ENCODE assay signal across 8 cellular contexts in the genomic region with DNA sequence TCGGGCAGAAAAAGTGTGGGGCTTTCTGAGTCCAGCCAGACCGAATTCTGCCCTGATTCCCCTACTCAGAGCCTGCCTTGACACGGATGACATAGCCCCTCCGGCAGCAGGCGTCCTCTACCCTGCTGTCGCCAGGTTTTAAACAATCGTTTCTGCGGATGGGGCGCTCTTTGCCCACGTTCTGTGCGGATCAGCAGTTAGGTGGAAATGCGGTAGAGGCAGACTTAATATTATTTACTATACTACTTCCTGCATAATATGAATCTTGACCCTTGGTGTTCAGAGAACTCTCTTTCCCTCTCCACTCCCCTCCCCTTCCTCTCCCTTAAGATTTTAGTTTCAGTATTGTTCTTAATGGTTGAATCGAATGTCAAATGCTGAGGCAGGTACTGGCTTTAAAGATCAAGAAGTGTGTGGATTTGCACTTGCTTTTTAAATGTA. TPM values are rescaled to one million over a fixed set of nuclear protein-coding genes. Genes with fewer than 3 reads are reported as not detected.
DNase-seq lines count a peak whose midpoint lies in the region; ATAC-seq, FAIRE-seq and TF ChIP-seq lines count a peak whose summit lies in the region.

No MANE protein-coding gene starts in this region.

- 31 to 41% methylated on average over 13 of the region's 13 CpGs for WGBS in upper lobe of left lung, 2 donors

- TF ChIP-seq POLR2A in upper lobe of left lung (IDR thresholded peaks at IDR 0.05) (peak in 1 of 4 donors; percentile 31), H54 (IDR thresholded peaks at IDR 0.05; ENCODE audit: low read depth, low read length) (no peak)

- no peaks in the 10 kb centered on the region for H3K36me3 ChIP-seq in iPS-18a (ENCODE audit: control insufficient read depth, low read depth, low read length)
- H3K36me3 ChIP-seq in upper lobe of left lung, result no peaks in the 10 kb centered on the region

- no peaks in the 10 kb centered on the region; the same call in 1 of the 2 replicates for H3K9me3 Mint-ChIP-seq in HFFc6

- no peak overlapping the region for H3K27ac ChIP-seq in iPS-18a (ENCODE audit: low read length)
- peak overlapping the region; percentile 61 to 88 (median 82) for H3K27ac ChIP-seq in upper lobe of left lung

- ATAC-seq in GM21786 (IDR thresholded peaks at IDR 0.05; ENCODE audit: unreplicated experiment) (peak; percentile 29), upper lobe of left lung (ENCODE audit: low FRiP score in 2 of 2) (no peak)

- no peak overlapping the region for H3K9ac ChIP-seq in iPS-18a (ENCODE audit: low read length)

- 0 out of 2 replicates have a peak, but pooled peaks have one; percentile 13 for TF ChIP-seq CTCF in GM12875 (IDR thresholded peaks at IDR 0.05; ENCODE audit: borderline replicate concordance, insufficient read depth, low read depth, low read length)
- no peak for TF ChIP-seq CTCF in upper lobe of left lung (IDR thresholded peaks at IDR 0.05)
- no peak for TF ChIP-seq CTCF in HFFc6 (IDR thresholded peaks at IDR 0.05)

- no peak for TF ChIP-seq EP300 in upper lobe of left lung (IDR thresholded peaks at IDR 0.05)

- H3K4me1 ChIP-seq in iPS-18a (ENCODE audit: control insufficient read depth, low read depth, low read length) (peaks cover 63% of the 10 kb centered on the region), upper lobe of left lung (peaks cover 37 to 87% (median 56%) of the 10 kb centered on the region in 4 donors)

- peak overlapping the region; percentile 87 for H3K4me3 ChIP-seq in GM12875 (ENCODE audit: low read depth, low read length)
- peak overlapping the region; percentile 46 for H3K4me3 ChIP-seq in iPS-18a (ENCODE audit: low read length)
- peak overlapping the region in 3 of 4 donors; percentile 54 to 60 (median 54) for H3K4me3 ChIP-seq in upper lobe of left lung

- H3K9me3 ChIP-seq in iPS-18a (ENCODE audit: control insufficient read depth, low read depth, low read length) (no peaks in the 10 kb centered on the region), upper lobe of left lung (no peaks in the 10 kb centered on the region)

- peaks cover 47% of the 10 kb centered on the region for H3K4me1 Mint-ChIP-seq in HFFc6 (ENCODE audit: low read depth)

- H3K36me3 Mint-ChIP-seq in HFFc6 (ENCODE audit: low read depth), result 0 out of 2 replicates have a peak, but pooled peaks cover 4% of the 10 kb centered on the region

- DNase-seq in T-helper 2 cell, result peak in 3 of 5 experiments; percentile 36 to 83 (median 38)
- no peak for DNase-seq in upper lobe of left lung
- DNase-seq in HFFc6, result no peak
- DNase-seq in NCI-H1417 treated with DMSO at 0.1 percent for 48 hours (lab: John Stamatoyannopoulos, UW), result no peak
- no peak for DNase-seq in H54 (ENCODE audit: insufficient read length, low spot score)

- FAIRE-seq in H54 (lab: Jason Lieb, UNC), result no peak

- no peak overlapping the region for H3K27ac Mint-ChIP-seq in HFFc6

- H3K4me3 Mint-ChIP-seq in HFFc6, result no peak overlapping the region

- H3K27me3 ChIP-seq in iPS-18a (ENCODE audit: control insufficient read depth, insufficient read depth, low read length) (peaks cover 99% of the 10 kb centered on the region), upper lobe of left lung (peaks cover 0 to 58% (median 27%) of the 10 kb centered on the region in 4 donors)

- H3K27me3 Mint-ChIP-seq in HFFc6 (ENCODE audit: insufficient read depth), result peaks cover 62% of the 10 kb centered on the region

RNA-seq across cellular contexts. Expression of a gene that starts 2.4 kb away (rescaled TPM):
- 1 to 10 TPM in 4 of 6 donors, under 1 TPM in 2; 0.22 to 6.3 (median 2.7) TPM for total RNA-seq in upper lobe of left lung
- total RNA-seq in HFFc6 (2021; fragmentation: NEBNext Ultra II Directional; extraction: Animal tissue kit (Norgen Biotek cat#: 25700)), result under 1 TPM in 4 of 6 experiments, not detected in 2; 0.07 to 0.43 (median 0.16) TPM

Comparison
In these comparisons a context has a peak if more than half of its experiments do, and no peak if none do; other contexts are left out.
1. DNase-seq: peak in T-helper 2 cell (3 of 5); none in upper lobe of left lung (0 of 2), HFFc6 (single experiment), NCI-H1417 treated with DMSO at 0.1 percent for 48 hours (single experiment) and H54 (single experiment).
2. Peak in every context shown above with its lines, with median percentiles within 50 percentile points of each other: H3K4me3 ChIP-seq.